In the genomic region with DNA sequence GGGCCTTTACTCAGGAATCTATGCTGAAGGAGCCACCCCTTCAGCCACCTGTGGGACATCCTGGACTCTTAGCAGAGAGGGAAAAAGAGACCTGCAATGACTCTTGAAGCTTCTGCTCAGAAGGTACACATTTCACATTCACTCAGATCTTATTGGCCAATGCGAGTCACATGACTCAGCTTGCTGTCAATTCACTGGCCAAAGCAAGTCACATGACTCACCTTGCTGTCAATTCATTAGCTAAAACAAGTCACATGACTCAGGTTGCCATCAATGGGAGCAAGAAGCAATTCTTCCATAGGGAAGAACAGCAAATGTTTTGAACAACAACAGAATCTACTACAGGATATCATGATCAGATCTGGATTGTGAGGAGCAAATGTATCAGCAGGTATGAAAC, we compare ENCODE assay signal across 24 cellular contexts.
DNase-seq lines count a peak whose midpoint lies in the region; ATAC-seq, FAIRE-seq and TF ChIP-seq lines count a peak whose summit lies in the region.
"Had no signal": no experiment of that assay in that cellular context is flagged by ENCODE, and none has a peak within 500 bp of the region (broad histone marks: within the 10 kb centered on the region; RNA-seq: fewer than 3 reads in every experiment).

No MANE protein-coding gene starts in this region.

- H3K4me1 Mint-ChIP-seq in WTC11, result peaks cover 16% of the 10 kb centered on the region
- no peaks in the 10 kb centered on the region for H3K4me1 Mint-ChIP-seq in neural progenitor cell
- H3K4me1 Mint-ChIP-seq: CD14-positive monocyte; CD8-positive, alpha-beta memory T cell had no signal

- H3K4me3 ChIP-seq in IMR-90 (ENCODE audit: insufficient read depth, low read depth, low read length) (no peak overlapping the region), H1 (ENCODE audit: extremely low read depth in 1 of 4, insufficient read depth in 2 of 4, low read depth in 3 of 4, low read length in 4 of 4) (no peak overlapping the region), neural progenitor cell (no peak overlapping the region)
- H3K4me3 ChIP-seq in Jurkat, Clone E6-1 (ENCODE audit: low read length), result no peak overlapping the region
- H3K4me3 ChIP-seq: BLaER1 treated with 17β-estradiol and CSF1 and Interleukin-3, amounts not matched to agents 10 nM and 100 nM had no signal

- H2BK15ac ChIP-seq in IMR-90 (ENCODE audit: low read depth, low read length), result no peak overlapping the region
- no peak overlapping the region for H2BK15ac ChIP-seq in H1 (ENCODE audit: low read length)

- POLR2A ChIA-PET in IMR-90 (lab: Charles Lee; ENCODE audit: unreplicated experiment), result no interaction called here
- POLR2A ChIA-PET in WTC11 (lab: Charles Lee), result no interaction called here
- POLR2A ChIA-PET in H1 (lab: Charles Lee; ENCODE audit: partially characterized antibody), result no interaction called here

- H3K9me3 ChIP-seq in IMR-90 (ENCODE audit: control insufficient read depth, insufficient read depth, low read length) (peaks cover 12% of the 10 kb centered on the region), H1 (ENCODE audit: insufficient read depth in 2 of 2, low read depth in 1 of 2, low read length in 1 of 2) (no peaks in the 10 kb centered on the region; a peak in 1 of 4 replicates), neural progenitor cell (ENCODE audit: low read depth) (no peaks in the 10 kb centered on the region)
- H3K9me3 ChIP-seq: BE2C had no signal

- H3K9me3 Mint-ChIP-seq in WTC11, result peaks cover 12% of the 10 kb centered on the region
- H3K9me3 Mint-ChIP-seq in neural progenitor cell, result peaks cover 4% of the 10 kb centered on the region

- TF ChIP-seq POLR2A in IMR-90 (IDR thresholded peaks at IDR 0.05; ENCODE audit: low read depth, low read length) (no peak), H1 (IDR thresholded peaks at IDR 0.05; ENCODE audit: control extremely low read depth in 1 of 2, low read depth in 2 of 2, low read length in 2 of 2) (no peak)

- H3K18ac ChIP-seq in IMR-90 (ENCODE audit: low read depth, low read length) (no peak overlapping the region), H1 (ENCODE audit: extremely low read depth, low read length) (no peak overlapping the region)

- BruUV-seq in IMR-90 (replicated peaks; lab: Mats Ljungman, UMichigan), result no TSS peak

- no peak overlapping the region for H4K8ac ChIP-seq in IMR-90 (ENCODE audit: low read depth in 2 of 2, low read length in 2 of 2)
- no peak overlapping the region for H4K8ac ChIP-seq in H1 (ENCODE audit: extremely low read depth, insufficient read depth, low read length)

- no peak overlapping the region for H3K56ac ChIP-seq in IMR-90 (ENCODE audit: extremely low read depth, insufficient read depth, low read length)
- H3K56ac ChIP-seq in H1 (replicated peaks; ENCODE audit: insufficient read length, low read depth, low read length), result no peak overlapping the region

- no peak overlapping the region for H2AK9ac ChIP-seq in IMR-90 (replicated peaks; ENCODE audit: low read depth, low read length, poor library complexity)

- TF ChIP-seq CTCF in IMR-90 (conservative IDR thresholded peaks at IDR 0.05; ENCODE audit: low read depth, low read length), result no peak
- no peak for TF ChIP-seq CTCF in WTC11 (IDR thresholded peaks at IDR 0.05)
- TF ChIP-seq CTCF in H1 (IDR thresholded peaks at IDR 0.05; ENCODE audit: control extremely low read depth in 1 of 3, insufficient read depth in 1 of 3, low read depth in 1 of 3, low read length in 3 of 3), result no peak
- TF ChIP-seq CTCF in neural progenitor cell (IDR thresholded peaks at IDR 0.05), result no peak

- TF ChIP-seq EP300 in H1 (IDR thresholded peaks at IDR 0.05; ENCODE audit: borderline replicate concordance in 1 of 2, low read depth in 2 of 2, low read length in 2 of 2), result no peak

- TF ChIP-seq RAD21 in IMR-90 (IDR thresholded peaks at IDR 0.05; ENCODE audit: low read length), result no peak
- no peak for TF ChIP-seq RAD21 in H1 (IDR thresholded peaks at IDR 0.05 in 1 of 2, conservative IDR thresholded peaks at IDR 0.05 in 1 of 2; ENCODE audit: low read depth in 2 of 2, low read length in 2 of 2)

- H3K9ac ChIP-seq in IMR-90 (ENCODE audit: low read depth, low read length), result no peak overlapping the region
- no peak overlapping the region for H3K9ac ChIP-seq in H1 (replicated peaks in 1 of 4; ENCODE audit: extremely low read depth in 1 of 4, low read depth in 3 of 4, low read length in 3 of 4)
- H3K9ac ChIP-seq in neural progenitor cell, result no peak overlapping the region
- H3K9ac ChIP-seq: BLaER1 treated with 17β-estradiol and CSF1 and Interleukin-3, amounts not matched to agents 10 nM and 100 nM had no signal

- FAIRE-seq in H1 (lab: Jason Lieb, UNC), result no peak
- FAIRE-seq: D721Med, GM12891, GM18507 had no signal

- H3K79me2 ChIP-seq in H1 (ENCODE audit: control insufficient read depth in 1 of 2, insufficient read depth in 2 of 2, low read length in 2 of 2), result peaks cover 0 to 2% of the 10 kb centered on the region in 2 experiments; a peak in 2 of 4 replicates
- no peaks in the 10 kb centered on the region for H3K79me2 ChIP-seq in neural progenitor cell (ENCODE audit: low read depth)

- H3K79me1 ChIP-seq in IMR-90 (ENCODE audit: low read depth in 1 of 2, low read length in 2 of 2), result no peaks in the 10 kb centered on the region
- peaks cover 2% of the 10 kb centered on the region; the same call in 1 of the 2 replicates for H3K79me1 ChIP-seq in H1 (ENCODE audit: low read depth, low read length)

- H4K20me1 ChIP-seq in IMR-90 (ENCODE audit: insufficient read depth, low read length), result no peaks in the 10 kb centered on the region
- peaks cover 0 to 2% of the 10 kb centered on the region in 2 experiments for H4K20me1 ChIP-seq in H1 (replicated peaks in 1 of 2; ENCODE audit: control insufficient read depth in 1 of 2, insufficient read depth in 2 of 2, low read length in 2 of 2)
- no peaks in the 10 kb centered on the region for H4K20me1 ChIP-seq in neural progenitor cell (ENCODE audit: low read depth)
- H4K20me1 ChIP-seq: BLaER1 treated with 17β-estradiol and CSF1 and Interleukin-3, amounts not matched to agents 10 nM and 100 nM had no signal

- H3K9me1 ChIP-seq in IMR-90 (ENCODE audit: insufficient read depth, low read length), result no peaks in the 10 kb centered on the region

- intact Hi-C loops in IMR-90 (cut with micrococcal nuclease) (no loop called here), Right ventricle myocardium inferior (cut with DNase I) (no loop called here)

- H3F3A ChIP-seq in neural progenitor cell (ENCODE audit: low read depth), result no peaks in the 10 kb centered on the region

- H4K5ac ChIP-seq in IMR-90 (ENCODE audit: low read depth, low read length) (no peak overlapping the region), H1 (ENCODE audit: insufficient read length, low read depth, low read length) (no peak overlapping the region)

- H3K23ac ChIP-seq in IMR-90 (ENCODE audit: low read depth, low read length) (no peak overlapping the region), H1 (ENCODE audit: insufficient read length) (no peak overlapping the region)

- no peaks in the 10 kb centered on the region for H3K4me1 ChIP-seq in IMR-90 (ENCODE audit: control insufficient read depth, insufficient read depth, low read length)
- no peaks in the 10 kb centered on the region; a peak in 1 of 7 replicates for H3K4me1 ChIP-seq in H1 (replicated peaks in 1 of 4; ENCODE audit: control insufficient read depth in 3 of 4, insufficient read depth in 4 of 4, low read length in 3 of 4)
- peaks cover 9% of the 10 kb centered on the region for H3K4me1 ChIP-seq in neural progenitor cell
- H3K4me1 ChIP-seq: BE2C had no signal

- no peak overlapping the region for H3K4me2 ChIP-seq in IMR-90 (ENCODE audit: low read depth, low read length)
- H3K4me2 ChIP-seq in H1 (ENCODE audit: insufficient read depth in 1 of 2, low read depth in 2 of 2, low read length in 2 of 2), result no peak overlapping the region
- no peak overlapping the region for H3K4me2 ChIP-seq in neural progenitor cell
- H3K4me2 ChIP-seq: BLaER1 treated with 17β-estradiol and CSF1 and Interleukin-3, amounts not matched to agents 10 nM and 100 nM had no signal

- no peak overlapping the region for H2AFZ ChIP-seq in IMR-90 (replicated peaks; ENCODE audit: low read length, poor library complexity)
- H2AFZ ChIP-seq in H1 (ENCODE audit: low read length), result no peak overlapping the region
- no peak overlapping the region for H2AFZ ChIP-seq in neural progenitor cell (replicated peaks)

- no peak overlapping the region for H2BK120ac ChIP-seq in IMR-90 (ENCODE audit: low read depth, low read length)
- H2BK120ac ChIP-seq in H1 (replicated peaks; ENCODE audit: low read depth, low read length), result no peak overlapping the region

- 29% methylated on average over 1 of the region's 1 CpG; no CpG with 5 or more reads in 1 of the 2 experiments for WGBS in IMR-90 (ENCODE audit: extremely low coverage in 2 of 2, insufficient read length in 1 of 2), 2 experiments
- 90% methylated on average over 1 of the region's 1 CpG; no CpG with 5 or more reads in 1 of the 2 experiments for WGBS in H1 (ENCODE audit: extremely low coverage in 1 of 2, insufficient coverage in 1 of 2, insufficient read length in 1 of 2, insufficient replicate concordance in 2 of 2, low coverage in 1 of 2, low lambda C conversion rate in 2 of 2, missing lambda C conversion rate in 1 of 2), 2 experiments

- no peak overlapping the region for H2BK5ac ChIP-seq in IMR-90 (ENCODE audit: low read depth, low read length, poor library complexity, severe bottlenecking)
- H2BK5ac ChIP-seq in H1 (ENCODE audit: low read depth, low read length), result no peak overlapping the region

- H3K36me3 Mint-ChIP-seq in WTC11 (peaks cover 9% of the 10 kb centered on the region), neural progenitor cell (peaks cover 4% of the 10 kb centered on the region)
- H3K36me3 Mint-ChIP-seq: CD14-positive monocyte; CD8-positive, alpha-beta memory T cell had no signal

- no peak overlapping the region for H3K14ac ChIP-seq in IMR-90 (replicated peaks; ENCODE audit: low read depth, low read length)
- no peak overlapping the region for H3K14ac ChIP-seq in H1 (ENCODE audit: insufficient read length)

- H3K4me3 Mint-ChIP-seq in WTC11 (no peak overlapping the region), neural progenitor cell (no peak overlapping the region)
- H3K4me3 Mint-ChIP-seq: CD14-positive monocyte; CD4-positive, alpha-beta T cell; CD8-positive, alpha-beta memory T cell had no signal

- no peak overlapping the region for H2AK5ac ChIP-seq in IMR-90 (ENCODE audit: low read depth, low read length)
- H2AK5ac ChIP-seq in H1 (ENCODE audit: low read depth, low read length), result no peak overlapping the region

- H3K27me3 Mint-ChIP-seq in WTC11 (ENCODE audit: low read depth) (no peaks in the 10 kb centered on the region), neural progenitor cell (ENCODE audit: insufficient read depth, low read depth) (no peaks in the 10 kb centered on the region)

- DNase-seq in IMR-90 (no peak), WTC11 (ENCODE audit: low spot score) (no peak), H1 (ENCODE audit: low read depth in 1 of 2, low spot score in 2 of 2) (no peak), NCI-H526 treated with DMSO at 0.1 percent for 48 hours (lab: John Stamatoyannopoulos, UW) (no peak), Right ventricle myocardium inferior (ENCODE audit: missing footprints) (no peak), neural progenitor cell (ENCODE audit: low spot score) (no peak)
- DNase-seq in Jurkat, Clone E6-1 (ENCODE audit: low read depth, low spot score), result peak; percentile 2
- no peak for DNase-seq in effector CD8-positive, alpha-beta T cell (lab: John Stamatoyannopoulos, UW)
- DNase-seq: AML-193; BE2C; CD4-positive, alpha-beta T cell; CD8-positive, alpha-beta memory T cell; DMS 273 treated with DMSO at 0.1 percent for 48 hours; DMS79; EL; GDM1; GOT3; H7; HCEC 1CT had no signal

- H3K4ac ChIP-seq in IMR-90 (ENCODE audit: low read depth, low read length) (no peak overlapping the region), H1 (replicated peaks; ENCODE audit: insufficient read length, low read depth, low read length) (no peak overlapping the region)

- no peaks in the 10 kb centered on the region for H3K36me3 ChIP-seq in IMR-90 (ENCODE audit: control insufficient read depth, insufficient read depth, low read length)
- H3K36me3 ChIP-seq in H1 (ENCODE audit: control insufficient read depth in 2 of 4, insufficient read depth in 4 of 4, low read length in 3 of 4), result no peaks in the 10 kb centered on the region
- no peaks in the 10 kb centered on the region for H3K36me3 ChIP-seq in neural progenitor cell
- H3K36me3 ChIP-seq: BE2C; BLaER1 treated with 17β-estradiol and CSF1 and Interleukin-3, amounts not matched to agents 10 nM and 100 nM had no signal

- H2BK20ac ChIP-seq in IMR-90 (ENCODE audit: low read depth, low read length) (no peak overlapping the region), H1 (ENCODE audit: low read length) (no peak overlapping the region)

- no peaks in the 10 kb centered on the region for H3K23me2 ChIP-seq in H1 (ENCODE audit: low read depth, low read length)

- CTCF ChIA-PET in IMR-90 (lab: Yijun Ruan, JAX) (no interaction called here), WTC11 (lab: Charles Lee) (no interaction called here), H1 (lab: Charles Lee; ENCODE audit: partially characterized antibody) (interaction anchor here (0.6 kb wide), 1 partner anchor 8 kb away, joined by 3 read pairs; no protein-coding TSS in a partner anchor)

- H3K27ac Mint-ChIP-seq in WTC11, result no peak overlapping the region
- H3K27ac Mint-ChIP-seq in neural progenitor cell, result no peak overlapping the region
- H3K27ac Mint-ChIP-seq: CD14-positive monocyte; CD4-positive, alpha-beta T cell; CD8-positive, alpha-beta memory T cell had no signal

- in situ Hi-C loops in IMR-90 (cut with MboI; ENCODE audit: low sequenced_read_pairs), result no loop called here

- no peak overlapping the region for H4K91ac ChIP-seq in IMR-90 (ENCODE audit: insufficient read depth, low read depth, low read length)
- H4K91ac ChIP-seq in H1 (replicated peaks; ENCODE audit: insufficient read length, low read length), result no peak overlapping the region

- ATAC-seq in IMR-90 (ENCODE audit: low read depth) (no peak), WTC11 (no peak), Right ventricle myocardium inferior (no peak)

- no peak overlapping the region for H2BK12ac ChIP-seq in H1 (ENCODE audit: low read depth, low read length)

- dilution Hi-C loops in IMR-90 (cut with HindIII; ENCODE audit: low sequenced_read_pairs, unreplicated experiment), result no loop called here

- H3K27me3 ChIP-seq in IMR-90 (ENCODE audit: control insufficient read depth, insufficient read depth, low read length), result no peaks in the 10 kb centered on the region
- H3K27me3 ChIP-seq in H1 (replicated peaks in 1 of 4; ENCODE audit: control insufficient read depth in 3 of 4, extremely low read depth in 1 of 4, insufficient read depth in 3 of 4, low read length in 3 of 4), result no peaks in the 10 kb centered on the region
- H3K27me3 ChIP-seq in neural progenitor cell, result no peaks in the 10 kb centered on the region
- H3K27me3 ChIP-seq: BE2C; BLaER1 treated with 17β-estradiol and CSF1 and Interleukin-3, amounts not matched to agents 10 nM and 100 nM had no signal

- no peak overlapping the region for H3K27ac ChIP-seq in IMR-90 (ENCODE audit: insufficient read depth, low read length)
- no peak overlapping the region for H3K27ac ChIP-seq in H1 (ENCODE audit: low read depth, low read length)
- no peak overlapping the region for H3K27ac ChIP-seq in neural progenitor cell
- H3K27ac ChIP-seq: BLaER1 treated with 17β-estradiol and CSF1 and Interleukin-3, amounts not matched to agents 10 nM and 100 nM had no signal
